ENCODE assay signal across 13 cellular contexts in genomic region chr18:48529796-48530195, GRCh38. TPM values are rescaled to one million over a fixed set of nuclear protein-coding genes. Genes with fewer than 3 reads are reported as not detected.
DNase-seq lines count a peak whose midpoint lies in the region; ATAC-seq, FAIRE-seq and TF ChIP-seq lines count a peak whose summit lies in the region.
"Had no signal": no experiment of that assay in that cellular context is flagged by ENCODE, and none has a peak within 500 bp of the region (broad histone marks: within the 10 kb centered on the region; RNA-seq: fewer than 3 reads in every experiment).

No MANE protein-coding gene starts in this region.

- H3K79me2 ChIP-seq in ACC112 (ENCODE audit: control insufficient read depth, insufficient read depth, low read length, unreplicated experiment) = no peaks in the 10 kb centered on the region
- H3K79me2 ChIP-seq in astrocyte (ENCODE audit: insufficient read depth, low read length) = no peaks in the 10 kb centered on the region

- peak overlapping the region; percentile 84 for H3K27ac Mint-ChIP-seq in astrocyte (ENCODE audit: unreplicated experiment)
- H3K27ac Mint-ChIP-seq in T-helper 17 cell = no peak overlapping the region
- H3K27ac Mint-ChIP-seq: CD14-positive monocyte; naive thymus-derived CD4-positive, alpha-beta T cell had no signal

- H3K27ac ChIP-seq in ACC112 (ENCODE audit: low read depth, low read length) = peak overlapping the region; percentile 33; the same call in 1 of the 2 replicates
- no peak overlapping the region for H3K27ac ChIP-seq in astrocyte (ENCODE audit: low read depth, low read length)
- H3K27ac ChIP-seq in right atrium auricular region = peak overlapping the region in 1 of 2 donors; percentile 65

- no peaks in the 10 kb centered on the region for H3K36me3 ChIP-seq in ACC112 (ENCODE audit: insufficient read depth, low read length)
- H3K36me3 ChIP-seq in astrocyte (ENCODE audit: insufficient read depth, low read length) = no peaks in the 10 kb centered on the region
- H3K36me3 ChIP-seq in right atrium auricular region = no peaks in the 10 kb centered on the region

- no peaks in the 10 kb centered on the region for H3K9me3 Mint-ChIP-seq in astrocyte (ENCODE audit: unreplicated experiment)

- no peak overlapping the region for H2AFZ ChIP-seq in ACC112 (ENCODE audit: low read length, unreplicated experiment)
- no peak overlapping the region for H2AFZ ChIP-seq in astrocyte (ENCODE audit: low read depth, low read length)

- H3K4me3 Mint-ChIP-seq in astrocyte (ENCODE audit: unreplicated experiment) = no peak overlapping the region
- no peak overlapping the region for H3K4me3 Mint-ChIP-seq in T-helper 17 cell
- H3K4me3 Mint-ChIP-seq: CD14-positive monocyte; naive thymus-derived CD4-positive, alpha-beta T cell had no signal

- no peak for ATAC-seq in T-helper 17 cell
- ATAC-seq in GM18909 (IDR thresholded peaks at IDR 0.05; ENCODE audit: poor library complexity, unreplicated experiment) = no peak
- no peak for ATAC-seq in HG03565 (IDR thresholded peaks at IDR 0.05; ENCODE audit: unreplicated experiment)
- ATAC-seq: naive thymus-derived CD4-positive, alpha-beta T cell had no signal

- H3K4me2 ChIP-seq in astrocyte (ENCODE audit: low read length) = peak overlapping the region; percentile 22

- H3K9me3 ChIP-seq in astrocyte (ENCODE audit: insufficient read depth, low read depth, low read length) (no peaks in the 10 kb centered on the region), right atrium auricular region (no peaks in the 10 kb centered on the region), T-helper 17 cell (ENCODE audit: control insufficient read depth, low read length, poor library complexity, severe bottlenecking) (no peaks in the 10 kb centered on the region)

- no peaks in the 10 kb centered on the region for H4K20me1 ChIP-seq in astrocyte (ENCODE audit: insufficient read depth, low read length)

- H3K4me3 ChIP-seq in ACC112 (ENCODE audit: low read depth, low read length) (no peak overlapping the region), astrocyte (ENCODE audit: insufficient read depth, low read depth, low read length) (no peak overlapping the region), right atrium auricular region (no peak overlapping the region)

- H3K4me1 Mint-ChIP-seq in astrocyte (ENCODE audit: low read depth, unreplicated experiment) (peaks cover 42% of the 10 kb centered on the region), T-helper 17 cell (peaks cover 7% of the 10 kb centered on the region)

- H3K36me3 Mint-ChIP-seq in astrocyte (ENCODE audit: low read depth, unreplicated experiment) (no peaks in the 10 kb centered on the region), T-helper 17 cell (ENCODE audit: low read depth) (no peaks in the 10 kb centered on the region)
- H3K36me3 Mint-ChIP-seq: CD14-positive monocyte; naive thymus-derived CD4-positive, alpha-beta T cell had no signal

- TF ChIP-seq CTCF in astrocyte (IDR thresholded peaks at IDR 0.05; ENCODE audit: insufficient read depth, low read depth, low read length) (no peak), right atrium auricular region (IDR thresholded peaks at IDR 0.05) (no peak)

- DNase-seq in HS-27A (ENCODE audit: low read depth) (peak; percentile 81), astrocyte (ENCODE audit: low read depth) (peak; percentile 80), right atrium auricular region (ENCODE audit: low spot score) (peak; percentile 55), AML-193 (lab: John Stamatoyannopoulos, UW) (no peak), T-helper 17 cell (no peak)
- DNase-seq: activated T-cell treated with anti-CD3 and anti-CD28 coated beads, Interleukin-2, amount 50 U/mL, for 1 hour; naive thymus-derived CD4-positive, alpha-beta T cell; stimulated activated naive CD4-positive, alpha-beta T cell treated with Interleukin-2 at 50 U/mL for 16 hours had no signal

- H3K9ac ChIP-seq in astrocyte (ENCODE audit: low read length) = no peak overlapping the region

- FAIRE-seq in astrocyte (lab: Jason Lieb, UNC) = peak; percentile 45
- FAIRE-seq: TTC549 had no signal

- peaks cover 7% of the 10 kb centered on the region for H3K27me3 Mint-ChIP-seq in astrocyte (ENCODE audit: low read depth, unreplicated experiment)
- peaks cover 53% of the 10 kb centered on the region for H3K27me3 Mint-ChIP-seq in T-helper 17 cell

- H3K27me3 ChIP-seq in ACC112 (ENCODE audit: insufficient read depth, low read length) = no peaks in the 10 kb centered on the region
- H3K27me3 ChIP-seq in astrocyte (ENCODE audit: insufficient read depth, low read length) = peaks cover 4% of the 10 kb centered on the region
- no peaks in the 10 kb centered on the region for H3K27me3 ChIP-seq in right atrium auricular region

- peaks cover 30% of the 10 kb centered on the region for H3K4me1 ChIP-seq in ACC112 (ENCODE audit: control insufficient read depth, insufficient read depth, low read length, unreplicated experiment)
- peaks cover 21% of the 10 kb centered on the region for H3K4me1 ChIP-seq in astrocyte (ENCODE audit: insufficient read depth, low read length)
- peaks cover 0 to 6% of the 10 kb centered on the region in 2 donors for H3K4me1 ChIP-seq in right atrium auricular region

RNA-seq across cellular contexts. Expression of gene CTIF, which starts 9.0 kb away (rescaled TPM):
- total RNA-seq in astrocyte = 93.6 and 101 TPM in 2 replicates
- total RNA-seq in right atrium auricular region = 10 to 100 TPM; 30.6 to 61.2 TPM
- total RNA-seq in T-helper 17 cell = 1 to 10 TPM; 6.1 to 7.3 TPM

Comparison
In these comparisons a context has a peak if more than half of its experiments do, and no peak if none do; other contexts are left out.
1. DNase-seq: peak in HS-27A (single experiment), astrocyte (single experiment) and right atrium auricular region (single experiment); none in AML-193 (0 of 2) and T-helper 17 cell (0 of 3).